16 cellular contexts compared by ENCODE assay signal in genomic region chr2:106282816-106283215, GRCh38.
DNase-seq lines count a peak whose midpoint lies in the region; ATAC-seq and TF ChIP-seq lines count a peak whose summit lies in the region.
"Had no signal": no experiment of that assay in that cellular context is flagged by ENCODE, and none has a peak within 500 bp of the region (broad histone marks: within the 10 kb centered on the region; RNA-seq: fewer than 3 reads in every experiment).

No MANE protein-coding gene starts in this region.

- DNase-seq in NCI-H748 (lab: John Stamatoyannopoulos, UW; ENCODE audit: unreplicated experiment) = peak; percentile 42
- no peak for DNase-seq in NCI-H748 treated with DMSO at 0.1 percent for 48 hours (lab: John Stamatoyannopoulos, UW)
- DNase-seq in endothelial cell (ENCODE audit: low spot score) = no peak
- DNase-seq in CD4-positive, alpha-beta T cell = no peak
- no peak for DNase-seq in CD4-positive, alpha-beta memory T cell
- DNase-seq: AML-193; CD8-positive, alpha-beta T cell; HCEC 1CT; IMR-90; NCI-H1436 treated with DMSO at 0.1 percent for 48 hours; NCI-H2081; NCI-H2227 treated with DMSO at 0.1 percent for 48 hours; SHP77 had no signal

- no peaks in the 10 kb centered on the region for H3K36me3 Mint-ChIP-seq in endothelial cell (ENCODE audit: low read depth, unreplicated experiment)
- no peaks in the 10 kb centered on the region for H3K36me3 Mint-ChIP-seq in CD4-positive, alpha-beta T cell (ENCODE audit: low read depth)
- H3K36me3 Mint-ChIP-seq in CD4-positive, alpha-beta memory T cell = no peaks in the 10 kb centered on the region
- H3K36me3 Mint-ChIP-seq: CD8-positive, alpha-beta T cell had no signal

- H3K9me3 ChIP-seq in neural cell (ENCODE audit: low read length) = no peaks in the 10 kb centered on the region
- H3K9me3 ChIP-seq in CD4-positive, alpha-beta T cell (ENCODE audit: control insufficient read depth, low read length) = no peaks in the 10 kb centered on the region
- H3K9me3 ChIP-seq in CD4-positive, alpha-beta memory T cell (ENCODE audit: control insufficient read depth in 1 of 2, low read length in 2 of 2) = no peaks in the 10 kb centered on the region

- peak overlapping the region; percentile 73 for H3K27ac ChIP-seq in neural cell (ENCODE audit: low read length)
- no peak overlapping the region for H3K27ac ChIP-seq in CD4-positive, alpha-beta T cell (ENCODE audit: low read depth, low read length)
- H3K27ac ChIP-seq in CD4-positive, alpha-beta memory T cell (ENCODE audit: low read depth, low read length) = no peak overlapping the region

- H3K79me2 ChIP-seq in neural cell (replicated peaks; ENCODE audit: insufficient read depth, low read length) = no peaks in the 10 kb centered on the region

- no peak for TF ChIP-seq EP300 in neural cell (conservative IDR thresholded peaks at IDR 0.05; ENCODE audit: poor library complexity, severe bottlenecking)

- CTCF ChIA-PET in CD4-positive, alpha-beta T cell (lab: Charles Lee) = no interaction called here
- CTCF ChIA-PET in CD4-positive, alpha-beta memory T cell (lab: Charles Lee; ENCODE audit: partially characterized antibody) = interaction anchor here (0.9 kb wide), 1 partner anchor 9 kb away, joined by 3 read pairs; no protein-coding TSS in a partner anchor

- no peak for TF ChIP-seq CTCF in endothelial cell (IDR thresholded peaks at IDR 0.05; ENCODE audit: unreplicated experiment)
- TF ChIP-seq CTCF in neural cell (IDR thresholded peaks at IDR 0.05; ENCODE audit: poor library complexity, severe bottlenecking) = no peak
- TF ChIP-seq CTCF in CD4-positive, alpha-beta T cell (IDR thresholded peaks at IDR 0.05) = no peak

- intact Hi-C loops in CD4-positive, alpha-beta T cell (cut with DNase I, micrococcal nuclease) = no loop called here
- intact Hi-C loops in CD4-positive, alpha-beta memory T cell (cut with micrococcal nuclease) = no loop called here

- H3K27ac Mint-ChIP-seq in endothelial cell (ENCODE audit: unreplicated experiment) = peak overlapping the region; percentile 71
- H3K27ac Mint-ChIP-seq in CD4-positive, alpha-beta T cell = no peak overlapping the region
- no peak overlapping the region for H3K27ac Mint-ChIP-seq in CD4-positive, alpha-beta memory T cell
- H3K27ac Mint-ChIP-seq: CD8-positive, alpha-beta T cell had no signal

- H3K4me2 ChIP-seq in neural cell (ENCODE audit: low read length) = peak overlapping the region; percentile 30

- H3K9me3 Mint-ChIP-seq in endothelial cell (ENCODE audit: unreplicated experiment) = no peaks in the 10 kb centered on the region
- no peaks in the 10 kb centered on the region for H3K9me3 Mint-ChIP-seq in CD4-positive, alpha-beta T cell
- no peaks in the 10 kb centered on the region for H3K9me3 Mint-ChIP-seq in CD4-positive, alpha-beta memory T cell
- H3K9me3 Mint-ChIP-seq: CD8-positive, alpha-beta T cell had no signal

- H4K20me1 ChIP-seq in neural cell (ENCODE audit: insufficient read depth) = no peaks in the 10 kb centered on the region

- H3K4me3 Mint-ChIP-seq in endothelial cell (ENCODE audit: unreplicated experiment) = no peak overlapping the region
- H3K4me3 Mint-ChIP-seq in CD4-positive, alpha-beta T cell = no peak overlapping the region
- H3K4me3 Mint-ChIP-seq in CD4-positive, alpha-beta memory T cell = no peak overlapping the region
- H3K4me3 Mint-ChIP-seq: CD8-positive, alpha-beta T cell had no signal

- POLR2A ChIA-PET in CD4-positive, alpha-beta T cell (lab: Charles Lee) = no interaction called here
- POLR2A ChIA-PET in CD4-positive, alpha-beta memory T cell (lab: Charles Lee; ENCODE audit: partially characterized antibody) = no interaction called here

- peak overlapping the region; percentile 43 for H3K4me3 ChIP-seq in neural cell (ENCODE audit: low read length)
- H3K4me3 ChIP-seq in CD4-positive, alpha-beta memory T cell (ENCODE audit: low read length in 2 of 2) = no peak overlapping the region

- H3K27me3 ChIP-seq in neural cell (ENCODE audit: insufficient read depth, low read depth, low read length) = no peaks in the 10 kb centered on the region
- H3K27me3 ChIP-seq in CD4-positive, alpha-beta T cell (ENCODE audit: control insufficient read depth, insufficient read depth, low read length) = no peaks in the 10 kb centered on the region
- H3K27me3 ChIP-seq in CD4-positive, alpha-beta memory T cell (ENCODE audit: insufficient read depth, low read length) = no peaks in the 10 kb centered on the region

- no peak overlapping the region for H2AFZ ChIP-seq in neural cell (ENCODE audit: low read depth, low read length)

- H3K36me3 ChIP-seq in neural cell (ENCODE audit: insufficient read depth, low read length) = no peaks in the 10 kb centered on the region
- no peaks in the 10 kb centered on the region for H3K36me3 ChIP-seq in CD4-positive, alpha-beta memory T cell (ENCODE audit: insufficient read depth, low read length)

- peaks cover 2% of the 10 kb centered on the region for H3K27me3 Mint-ChIP-seq in endothelial cell (ENCODE audit: unreplicated experiment)
- H3K27me3 Mint-ChIP-seq in CD4-positive, alpha-beta T cell = no peaks in the 10 kb centered on the region
- peaks cover 5 to 9% of the 10 kb centered on the region in 2 donors for H3K27me3 Mint-ChIP-seq in CD4-positive, alpha-beta memory T cell

- no peaks in the 10 kb centered on the region for H3K9me2 ChIP-seq in neural cell (ENCODE audit: insufficient read depth, low read length)

- H3K4me1 ChIP-seq in CD4-positive, alpha-beta memory T cell (ENCODE audit: insufficient read depth, low read length) = no peaks in the 10 kb centered on the region

- no peak for ATAC-seq in CD4-positive, alpha-beta T cell (ENCODE audit: poor library complexity)
- no peak for ATAC-seq in GM21717 (IDR thresholded peaks at IDR 0.05; ENCODE audit: unreplicated experiment)
- ATAC-seq: CD8-positive, alpha-beta T cell; Panc1 had no signal

- TF ChIP-seq RAD21 in neural cell (conservative IDR thresholded peaks at IDR 0.05) = no peak

- peaks cover 34% of the 10 kb centered on the region for H3K4me1 Mint-ChIP-seq in endothelial cell (ENCODE audit: unreplicated experiment)
- no peaks in the 10 kb centered on the region for H3K4me1 Mint-ChIP-seq in CD4-positive, alpha-beta T cell (ENCODE audit: low read depth)
- H3K4me1 Mint-ChIP-seq in CD4-positive, alpha-beta memory T cell = peaks cover 0 to 1% (median 0%) of the 10 kb centered on the region in 4 donors

- peak overlapping the region; percentile 20 for H3K9ac ChIP-seq in neural cell (ENCODE audit: low read length)

- H3F3A ChIP-seq in neural cell (ENCODE audit: insufficient read depth, low read length, poor library complexity, severe bottlenecking) = no peaks in the 10 kb centered on the region

TF ChIP-seq in neural cell, 6 proteins besides CTCF, POLR2A, EP300 and RAD21:
- no peak for TF ChIP-seq SMC3 (conservative IDR thresholded peaks at IDR 0.05; ENCODE audit: poor library complexity)
- TF ChIP-seq EZH2 (IDR thresholded peaks at IDR 0.05; ENCODE audit: borderline replicate concordance, insufficient read depth, low read length, poor library complexity, severe bottlenecking) = no peak
- TF ChIP-seq, protein P1, sequence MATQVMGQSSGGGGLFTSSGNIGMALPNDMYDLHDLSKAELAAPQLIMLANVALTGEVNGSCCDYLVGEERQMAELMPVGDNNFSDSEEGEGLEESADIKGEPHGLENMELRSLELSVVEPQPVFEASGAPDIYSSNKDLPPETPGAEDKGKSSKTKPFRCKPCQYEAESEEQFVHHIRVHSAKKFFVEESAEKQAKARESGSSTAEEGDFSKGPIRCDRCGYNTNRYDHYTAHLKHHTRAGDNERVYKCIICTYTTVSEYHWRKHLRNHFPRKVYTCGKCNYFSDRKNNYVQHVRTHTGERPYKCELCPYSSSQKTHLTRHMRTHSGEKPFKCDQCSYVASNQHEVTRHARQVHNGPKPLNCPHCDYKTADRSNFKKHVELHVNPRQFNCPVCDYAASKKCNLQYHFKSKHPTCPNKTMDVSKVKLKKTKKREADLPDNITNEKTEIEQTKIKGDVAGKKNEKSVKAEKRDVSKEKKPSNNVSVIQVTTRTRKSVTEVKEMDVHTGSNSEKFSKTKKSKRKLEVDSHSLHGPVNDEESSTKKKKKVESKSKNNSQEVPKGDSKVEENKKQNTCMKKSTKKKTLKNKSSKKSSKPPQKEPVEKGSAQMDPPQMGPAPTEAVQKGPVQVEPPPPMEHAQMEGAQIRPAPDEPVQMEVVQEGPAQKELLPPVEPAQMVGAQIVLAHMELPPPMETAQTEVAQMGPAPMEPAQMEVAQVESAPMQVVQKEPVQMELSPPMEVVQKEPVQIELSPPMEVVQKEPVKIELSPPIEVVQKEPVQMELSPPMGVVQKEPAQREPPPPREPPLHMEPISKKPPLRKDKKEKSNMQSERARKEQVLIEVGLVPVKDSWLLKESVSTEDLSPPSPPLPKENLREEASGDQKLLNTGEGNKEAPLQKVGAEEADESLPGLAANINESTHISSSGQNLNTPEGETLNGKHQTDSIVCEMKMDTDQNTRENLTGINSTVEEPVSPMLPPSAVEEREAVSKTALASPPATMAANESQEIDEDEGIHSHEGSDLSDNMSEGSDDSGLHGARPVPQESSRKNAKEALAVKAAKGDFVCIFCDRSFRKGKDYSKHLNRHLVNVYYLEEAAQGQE (IDR thresholded peaks at IDR 0.05; ENCODE audit: borderline replicate concordance) = no peak
- no peak for TF ChIP-seq TAF1 (IDR thresholded peaks at IDR 0.05; ENCODE audit: low read depth)
- TF ChIP-seq MXI1 (conservative IDR thresholded peaks at IDR 0.05; ENCODE audit: poor library complexity, severe bottlenecking) = no peak
- TF ChIP-seq POLR2AphosphoS5 (IDR thresholded peaks at IDR 0.05) = no peak
